In genomic region chr7:46162582-46162981, GRCh38 we compare ENCODE assay signal across 18 cellular contexts.
A peak's percentile ranks its signal among the peaks of the same experiment; 100 is the strongest.
DNase-seq lines count a peak whose midpoint lies in the region; ATAC-seq and TF ChIP-seq lines count a peak whose summit lies in the region.
"Had no signal": no experiment of that assay in that cellular context is flagged by ENCODE, and none has a peak within 500 bp of the region (broad histone marks: within the 10 kb centered on the region; RNA-seq: fewer than 3 reads in every experiment).

No MANE protein-coding gene starts in this region.

- peak; percentile 34 to 84 for ATAC-seq in left cardiac atrium
- ATAC-seq in right cardiac atrium, result no peak
- ATAC-seq in left lobe of liver, result peak; percentile 13
- no peak for ATAC-seq in activated naive CD4-positive, alpha-beta T cell treated with anti-CD3 and anti-CD28 coated beads, Interleukin-2, amount 50 U/mL, for 72 hours
- no peak for ATAC-seq in GM21367 (IDR thresholded peaks at IDR 0.05; ENCODE audit: unreplicated experiment)
- ATAC-seq: CD8-positive, alpha-beta T cell; natural killer cell treated with Interleukin-12 subunit alpha and Interleukin-12 subunit beta and Interleukin-15 and Interleukin-18, amount 100 ng/mL, for 72 hours had no signal

- intact Hi-C loops in left cardiac atrium (cut with DNase I), result no loop called here
- intact Hi-C loops in right cardiac atrium (cut with DNase I), result no loop called here
- intact Hi-C loops in adrenal gland (cut with DNase I), result no loop called here

- no peak overlapping the region for H3K27ac Mint-ChIP-seq in activated naive CD4-positive, alpha-beta T cell treated with anti-CD3 and anti-CD28 coated beads, Interleukin-2, amount 50 U/mL, for 72 hours
- H3K27ac Mint-ChIP-seq: CD8-positive, alpha-beta T cell; dendritic cell treated with granulocyte-macrophage colony-stimulating factor and Interleukin-4, amounts not matched to agents 40 ng/mL and 50 ng/mL, for 4 days; natural killer cell treated with Interleukin-12 subunit alpha and Interleukin-12 subunit beta and Interleukin-15 and Interleukin-18, amount 100 ng/mL, for 72 hours; stimulated activated naive CD8-positive, alpha-beta T cell treated with anti-CD3 and anti-CD28 coated beads, Interleukin-15, Interleukin-2, amounts not matched to agents 100 ng/mL and 50 ng/mL, for 24 hours had no signal

- no peak for TF ChIP-seq POLR2A in adrenal gland (IDR thresholded peaks at IDR 0.05)

- H3K9me3 ChIP-seq in right cardiac atrium (ENCODE audit: control insufficient read depth, low read length) (no peaks in the 10 kb centered on the region), adrenal gland (replicated peaks in 1 of 3) (no peaks in the 10 kb centered on the region)
- H3K9me3 ChIP-seq: heart left ventricle had no signal

- no peak overlapping the region for H3K4me3 ChIP-seq in right cardiac atrium (ENCODE audit: low read length)
- H3K4me3 ChIP-seq in adrenal gland, result no peak overlapping the region
- H3K4me3 ChIP-seq: heart left ventricle had no signal

- 60% methylated on average over 3 of the region's 3 CpGs for WGBS in right cardiac atrium
- 50 to 67% (median 66%) methylated on average over 2 to 3 of the region's 3 CpGs for WGBS in adrenal gland, 4 donors

- H3K27me3 ChIP-seq in right cardiac atrium (ENCODE audit: control insufficient read depth, insufficient read depth) (no peaks in the 10 kb centered on the region), adrenal gland (no peaks in the 10 kb centered on the region)
- H3K27me3 ChIP-seq: heart left ventricle had no signal

- DNase-seq in left cardiac atrium, result no peak
- DNase-seq in right cardiac atrium, result no peak
- peak in 4 of 7 donors; percentile 15 to 34 (median 18) for DNase-seq in adrenal gland
- DNase-seq in left lobe of liver (ENCODE audit: low spot score), result no peak
- no peak for DNase-seq in HEK293T (ENCODE audit: extremely low spot score)
- DNase-seq in activated naive CD4-positive, alpha-beta T cell treated with anti-CD3 and anti-CD28 coated beads, Interleukin-2, amount 50 U/mL, for 72 hours (ENCODE audit: low spot score in 2 of 2), result no peak
- DNase-seq in stimulated activated CD4-positive, alpha-beta T cell treated with anti-CD3 and anti-CD28 coated beads, Interleukin-2, amount 100 ng/mL, for 24 hours, result no peak
- DNase-seq: activated CD4-positive, alpha-beta T cell treated with anti-CD3 and anti-CD28 coated beads for 48 hours; activated CD8-positive, alpha-beta memory T cell treated with anti-CD3 and anti-CD28 coated beads, Interleukin-2, amount 50 U/mL, for 48 hours; CD8-positive, alpha-beta T cell; heart left ventricle; mesendoderm; NCI-H1694 treated with DMSO at 0.1 percent for 48 hours; NCI-H524 had no signal

- CTCF ChIA-PET in HEK293T (lab: Yijun Ruan, JAX), result no interaction called here

- no peak for TF ChIP-seq CTCF in adrenal gland (IDR thresholded peaks at IDR 0.05)

- H3K4me1 ChIP-seq in right cardiac atrium (ENCODE audit: control insufficient read depth, insufficient read depth, low read length) (no peaks in the 10 kb centered on the region), adrenal gland (replicated peaks in 1 of 2) (no peaks in the 10 kb centered on the region)

- peaks cover 0 to 3% of the 10 kb centered on the region in 2 donors for H3K9me3 Mint-ChIP-seq in activated naive CD4-positive, alpha-beta T cell treated with anti-CD3 and anti-CD28 coated beads, Interleukin-2, amount 50 U/mL, for 72 hours
- H3K9me3 Mint-ChIP-seq: CD8-positive, alpha-beta T cell; stimulated activated naive CD8-positive, alpha-beta T cell treated with anti-CD3 and anti-CD28 coated beads, Interleukin-15, Interleukin-2, amounts not matched to agents 100 ng/mL and 50 ng/mL, for 24 hours had no signal

- POLR2A ChIA-PET in HEK293T (lab: Yijun Ruan, JAX), result no interaction called here

- H3K27ac ChIP-seq in right cardiac atrium (ENCODE audit: low read length), result no peak overlapping the region
- no peak overlapping the region for H3K27ac ChIP-seq in adrenal gland
- H3K27ac ChIP-seq: heart left ventricle had no signal

- H3K36me3 Mint-ChIP-seq in activated naive CD4-positive, alpha-beta T cell treated with anti-CD3 and anti-CD28 coated beads, Interleukin-2, amount 50 U/mL, for 72 hours, result no peaks in the 10 kb centered on the region
- H3K36me3 Mint-ChIP-seq: CD8-positive, alpha-beta T cell; natural killer cell treated with Interleukin-12 subunit alpha and Interleukin-12 subunit beta and Interleukin-15 and Interleukin-18, amount 100 ng/mL, for 72 hours had no signal

- H3K36me3 ChIP-seq in adrenal gland (replicated peaks in 1 of 2), result no peaks in the 10 kb centered on the region
- H3K36me3 ChIP-seq: heart left ventricle had no signal

TF ChIP-seq in HEK293T, 16 proteins besides CTCF, POLR2A, EP300 and RAD21:
- TF ChIP-seq SP1 (IDR thresholded peaks at IDR 0.05), result no peak
- TF ChIP-seq HDGF (IDR thresholded peaks at IDR 0.05; ENCODE audit: borderline replicate concordance), result no peak
- no peak for TF ChIP-seq FOXA1 (IDR thresholded peaks at IDR 0.05)
- no peak for TF ChIP-seq ELF4 (IDR thresholded peaks at IDR 0.05)
- no peak for TF ChIP-seq BHLHE40 (IDR thresholded peaks at IDR 0.05; ENCODE audit: borderline replicate concordance)
- TF ChIP-seq L3MBTL2 (conservative IDR thresholded peaks at IDR 0.05), result no peak
- TF ChIP-seq FOXM1 (IDR thresholded peaks at IDR 0.05; ENCODE audit: borderline replicate concordance), result no peak
- TF ChIP-seq FOXK2 (IDR thresholded peaks at IDR 0.05), result no peak
- TF ChIP-seq ARNT (IDR thresholded peaks at IDR 0.05), result no peak
- TF ChIP-seq NFRKB (IDR thresholded peaks at IDR 0.05), result no peak
- TF ChIP-seq CTBP1 (IDR thresholded peaks at IDR 0.05; ENCODE audit: borderline replicate concordance), result no peak
- no peak for TF ChIP-seq SUZ12 (IDR thresholded peaks at IDR 0.05)
- TF ChIP-seq TARDBP (IDR thresholded peaks at IDR 0.05), result no peak
- TF ChIP-seq LEF1 (IDR thresholded peaks at IDR 0.05; ENCODE audit: borderline replicate concordance), result no peak
TF ChIP-seq in HEK293T: peak in this region for 0.

Comparison
In these comparisons a context has a peak if more than half of its experiments do, and no peak if none do; other contexts are left out.
1. ATAC-seq: peak in left cardiac atrium (2 of 2) and left lobe of liver (single experiment); none in right cardiac atrium (0 of 2), activated naive CD4-positive, alpha-beta T cell treated with anti-CD3 and anti-CD28 coated beads, Interleukin-2, amount 50 U/mL, for 72 hours (0 of 2) and GM21367 (single experiment).
2. DNase-seq: peak in adrenal gland (4 of 7); none in left cardiac atrium (single experiment), right cardiac atrium (0 of 3), left lobe of liver (single experiment), HEK293T (single experiment), activated naive CD4-positive, alpha-beta T cell treated with anti-CD3 and anti-CD28 coated beads, Interleukin-2, amount 50 U/mL, for 72 hours (0 of 2) and stimulated activated CD4-positive, alpha-beta T cell treated with anti-CD3 and anti-CD28 coated beads, Interleukin-2, amount 100 ng/mL, for 24 hours (0 of 2).